ENCODE assay signal across 10 cellular contexts in genomic region chr1:226871047-226871365, GRCh38. TPM values are rescaled to one million over a fixed set of nuclear protein-coding genes. Genes with fewer than 3 reads are reported as not detected.
DNase-seq lines count a peak whose midpoint lies in the region; ATAC-seq and TF ChIP-seq lines count a peak whose summit lies in the region.
"Had no signal": no experiment of that assay in that cellular context is flagged by ENCODE, and none has a peak within 500 bp of the region (broad histone marks: within the 10 kb centered on the region; RNA-seq: fewer than 3 reads in every experiment).

No MANE protein-coding gene starts in this region.

- DNase-seq in T-helper 2 cell treated with Interferon-gamma antibody and Interleukin-4, amounts not matched to agents 5 μg/mL and 100 μg/mL, for 36 hours (ENCODE audit: low spot score), result no peak
- no peak for DNase-seq in T-helper 2 cell
- no peak for DNase-seq in adipocyte (ENCODE audit: low read depth)
- no peak for DNase-seq in thoracic aorta (ENCODE audit: low spot score)
- DNase-seq in NCI-H128 (lab: John Stamatoyannopoulos, UW; ENCODE audit: unreplicated experiment), result no peak
- DNase-seq in DMS153 (lab: John Stamatoyannopoulos, UW), result no peak
- DNase-seq: DND-41, NCI-H524 treated with DMSO at 0.1 percent for 48 hours had no signal

- H3K9me3 ChIP-seq in adipocyte (ENCODE audit: control insufficient read depth, low read length), result no peaks in the 10 kb centered on the region
- H3K9me3 ChIP-seq in thoracic aorta, result no peaks in the 10 kb centered on the region

- H3K27ac ChIP-seq in layer of hippocampus (ENCODE audit: low read depth, low read length) (peak overlapping the region; percentile 38), thoracic aorta (peak overlapping the region; percentile 59 to 75)

- no peak for ATAC-seq in thoracic aorta (ENCODE audit: insufficient number of reproducible peaks, low FRiP score, low read depth)
- no peak for ATAC-seq in GM21619 (IDR thresholded peaks at IDR 0.05; ENCODE audit: unreplicated experiment)

- H3K4me3 ChIP-seq in adipocyte (ENCODE audit: low read length) (peak overlapping the region; percentile 86), thoracic aorta (peak overlapping the region; percentile 92)

- H3K4me3 Mint-ChIP-seq in T-helper 2 cell treated with Interferon-gamma antibody and Interleukin-4, amounts not matched to agents 5 μg/mL and 100 μg/mL, for 36 hours, result peak overlapping the region; percentile 56

- H3K36me3 ChIP-seq in adipocyte (ENCODE audit: control insufficient read depth, insufficient read depth, low read length, severe bottlenecking) (no peaks in the 10 kb centered on the region), thoracic aorta (no peaks in the 10 kb centered on the region)

- peaks cover 18% of the 10 kb centered on the region for H3K27me3 Mint-ChIP-seq in T-helper 2 cell treated with Interferon-gamma antibody and Interleukin-4, amounts not matched to agents 5 μg/mL and 100 μg/mL, for 36 hours (ENCODE audit: low read depth)

- H3K4me1 ChIP-seq in adipocyte (ENCODE audit: control insufficient read depth, insufficient read depth, low read length) (peaks cover 12% of the 10 kb centered on the region), thoracic aorta (ENCODE audit: control insufficient read depth in 1 of 2, low read depth in 2 of 2) (peaks cover 7 to 17% of the 10 kb centered on the region in 2 donors)

- H3K27ac Mint-ChIP-seq in T-helper 2 cell treated with Interferon-gamma antibody and Interleukin-4, amounts not matched to agents 5 μg/mL and 100 μg/mL, for 36 hours, result no peak overlapping the region

- H3K36me3 Mint-ChIP-seq in T-helper 2 cell treated with Interferon-gamma antibody and Interleukin-4, amounts not matched to agents 5 μg/mL and 100 μg/mL, for 36 hours (ENCODE audit: low read depth), result no peaks in the 10 kb centered on the region

- no peak for TF ChIP-seq CTCF in thoracic aorta (IDR thresholded peaks at IDR 0.05)

- H3K27me3 ChIP-seq in adipocyte (replicated peaks; ENCODE audit: control insufficient read depth, insufficient read depth, low read length) (no peaks in the 10 kb centered on the region), layer of hippocampus (ENCODE audit: control insufficient read depth, insufficient read depth, low read length) (no peaks in the 10 kb centered on the region), thoracic aorta (replicated peaks; ENCODE audit: insufficient read depth) (no peaks in the 10 kb centered on the region)

- no peaks in the 10 kb centered on the region for H3K9me3 Mint-ChIP-seq in T-helper 2 cell treated with Interferon-gamma antibody and Interleukin-4, amounts not matched to agents 5 μg/mL and 100 μg/mL, for 36 hours

- H3K4me1 Mint-ChIP-seq in T-helper 2 cell treated with Interferon-gamma antibody and Interleukin-4, amounts not matched to agents 5 μg/mL and 100 μg/mL, for 36 hours (ENCODE audit: low read depth), result peaks cover 16% of the 10 kb centered on the region

- peak overlapping the region; percentile 89 for H3K9ac ChIP-seq in adipocyte (ENCODE audit: low read length)

RNA-seq across cellular contexts. Expression of gene PSEN2, which starts 0.6 kb away (rescaled TPM):
- total RNA-seq in thoracic aorta, result 10 to 100 TPM; 22.2 to 52.1 TPM
